ENCODE assay signal across 8 cellular contexts in the genomic region with DNA sequence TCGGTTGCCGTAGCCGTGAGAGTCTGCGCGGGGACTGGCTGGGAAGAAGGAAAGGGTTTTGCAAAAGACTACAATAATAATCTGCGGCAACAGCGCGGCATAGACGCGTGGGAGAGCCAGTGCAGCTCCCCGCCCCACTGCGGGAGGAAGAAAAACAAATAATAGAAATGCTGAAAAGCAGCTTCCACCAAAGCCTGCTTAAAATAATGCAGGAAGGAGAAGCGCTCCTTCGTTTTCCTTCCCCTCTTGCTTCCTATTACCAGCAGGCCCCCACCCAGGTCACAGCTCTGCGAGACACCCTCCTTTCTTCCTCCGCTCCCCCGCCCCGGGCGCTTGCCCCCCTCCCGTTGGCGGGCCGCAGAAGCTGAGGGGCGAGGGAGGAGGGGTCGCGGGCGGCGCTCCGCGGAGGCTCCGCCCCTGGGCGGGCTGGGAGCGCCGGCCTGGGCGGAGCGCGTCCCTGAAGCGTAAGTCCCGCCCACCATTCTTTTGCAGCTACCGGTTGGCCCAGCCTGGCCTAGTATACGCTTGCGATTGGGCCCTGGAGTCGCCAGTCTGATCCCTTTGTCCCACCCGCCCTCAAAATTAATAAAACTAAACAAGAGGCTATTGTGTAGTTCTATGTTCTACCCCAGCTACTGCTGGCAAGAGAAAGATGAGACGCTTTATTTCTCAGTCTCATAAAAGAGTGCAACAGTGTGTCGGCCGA. TPM values are rescaled to one million over a fixed set of nuclear protein-coding genes. Genes with fewer than 3 reads are reported as not detected.
A peak's percentile ranks its signal among the peaks of the same experiment; 100 is the strongest.
DNase-seq lines count a peak whose midpoint lies in the region; ATAC-seq and TF ChIP-seq lines count a peak whose summit lies in the region.

No MANE protein-coding gene starts in this region.

- peak overlapping the region in 3 of 5 donors; percentile 22 to 67 (median 64) for H3K27ac ChIP-seq in adrenal gland
- peak overlapping the region; percentile 88 for H3K27ac ChIP-seq in left ventricle myocardium inferior (replicated peaks)
- H3K27ac ChIP-seq in prostate gland: peak overlapping the region; percentile 71 to 76
- H3K27ac ChIP-seq in upper lobe of right lung: peak overlapping the region; percentile 66

- H3K4me1 ChIP-seq in adrenal gland (replicated peaks in 1 of 2): no peaks in the 10 kb centered on the region
- no peaks in the 10 kb centered on the region for H3K4me1 ChIP-seq in left ventricle myocardium inferior
- H3K4me1 ChIP-seq in prostate gland (replicated peaks): no peaks in the 10 kb centered on the region
- H3K4me1 ChIP-seq in upper lobe of right lung: no peaks in the 10 kb centered on the region

- peak; percentile 69 for DNase-seq in NCI-H1048 (lab: John Stamatoyannopoulos, UW)
- DNase-seq in SW480 (ENCODE audit: low spot score): peak; percentile 93
- DNase-seq in adrenal gland: peak; percentile 82 to 92 (median 86)
- peak; percentile 84 for DNase-seq in left ventricle myocardium inferior
- peak; percentile 85 for DNase-seq in prostate gland (ENCODE audit: low spot score)
- peak; percentile 89 for DNase-seq in upper lobe of right lung

- peak overlapping the region; percentile 77 for H3K4me3 ChIP-seq in GM08714 (ENCODE audit: low read length)
- H3K4me3 ChIP-seq in adrenal gland: peak overlapping the region in 2 of 4 donors; percentile 25 to 48
- peak overlapping the region; percentile 80 for H3K4me3 ChIP-seq in left ventricle myocardium inferior
- H3K4me3 ChIP-seq in prostate gland: peak overlapping the region; percentile 43 to 51
- peak overlapping the region; percentile 68 for H3K4me3 ChIP-seq in upper lobe of right lung

- H3K27me3 ChIP-seq in adrenal gland (peaks cover 18% of the 10 kb centered on the region), left ventricle myocardium inferior (ENCODE audit: low read depth) (no peaks in the 10 kb centered on the region), prostate gland (replicated peaks; ENCODE audit: insufficient read depth) (no peaks in the 10 kb centered on the region), upper lobe of right lung (no peaks in the 10 kb centered on the region)

- ATAC-seq in HG02588 (IDR thresholded peaks at IDR 0.05; ENCODE audit: unreplicated experiment): peak; percentile 97
- peak; percentile 99 for ATAC-seq in upper lobe of right lung

- TF ChIP-seq POLR2A in adrenal gland (IDR thresholded peaks at IDR 0.05) (no peak), prostate gland (IDR thresholded peaks at IDR 0.05) (peak; percentile 31)

- TF ChIP-seq CTCF in adrenal gland (IDR thresholded peaks at IDR 0.05) (no peak), left ventricle myocardium inferior (IDR thresholded peaks at IDR 0.05; ENCODE audit: borderline replicate concordance) (no peak), prostate gland (IDR thresholded peaks at IDR 0.05) (no peak), upper lobe of right lung (IDR thresholded peaks at IDR 0.05) (no peak)

- 0 to 21% (median 11%) methylated on average over 19 to 46 of the region's 46 CpGs for WGBS in adrenal gland, 4 donors
- under 1% methylated on average over 28 of the region's 46 CpGs for WGBS in prostate gland

- no peaks in the 10 kb centered on the region for H3K9me3 ChIP-seq in adrenal gland (replicated peaks in 1 of 3)
- H3K9me3 ChIP-seq in left ventricle myocardium inferior (replicated peaks): no peaks in the 10 kb centered on the region
- no peaks in the 10 kb centered on the region for H3K9me3 ChIP-seq in prostate gland
- no peaks in the 10 kb centered on the region for H3K9me3 ChIP-seq in upper lobe of right lung

- intact Hi-C loops in adrenal gland (cut with DNase I): no loop called here
- intact Hi-C loops in left ventricle myocardium inferior (cut with micrococcal nuclease): no loop called here
- intact Hi-C loops in prostate gland (cut with DNase I): no loop called here
- intact Hi-C loops in upper lobe of right lung (cut with DNase I): no loop called here

- H3K36me3 ChIP-seq in adrenal gland (replicated peaks in 1 of 2) (no peaks in the 10 kb centered on the region), left ventricle myocardium inferior (no peaks in the 10 kb centered on the region), prostate gland (no peaks in the 10 kb centered on the region), upper lobe of right lung (no peaks in the 10 kb centered on the region)

RNA-seq across cellular contexts. Expression of a gene that starts 0.6 kb away (rescaled TPM):
- 10 to 100 TPM in 1 of 8 donors, 1 to 10 TPM in 7; 4.2 to 11.7 (median 6.7) TPM for total RNA-seq in adrenal gland
- polyA plus RNA-seq in adrenal gland: 1 to 10 TPM in 2 of 3 donors, under 1 TPM in 1; 0.61 to 2.6 (median 1.4) TPM
- 6.1 TPM for total RNA-seq in left ventricle myocardium inferior
- total RNA-seq in prostate gland: 10 to 100 TPM; 27.9 to 60.1 TPM
- 14.7 TPM for total RNA-seq in upper lobe of right lung
